In the genomic region with DNA sequence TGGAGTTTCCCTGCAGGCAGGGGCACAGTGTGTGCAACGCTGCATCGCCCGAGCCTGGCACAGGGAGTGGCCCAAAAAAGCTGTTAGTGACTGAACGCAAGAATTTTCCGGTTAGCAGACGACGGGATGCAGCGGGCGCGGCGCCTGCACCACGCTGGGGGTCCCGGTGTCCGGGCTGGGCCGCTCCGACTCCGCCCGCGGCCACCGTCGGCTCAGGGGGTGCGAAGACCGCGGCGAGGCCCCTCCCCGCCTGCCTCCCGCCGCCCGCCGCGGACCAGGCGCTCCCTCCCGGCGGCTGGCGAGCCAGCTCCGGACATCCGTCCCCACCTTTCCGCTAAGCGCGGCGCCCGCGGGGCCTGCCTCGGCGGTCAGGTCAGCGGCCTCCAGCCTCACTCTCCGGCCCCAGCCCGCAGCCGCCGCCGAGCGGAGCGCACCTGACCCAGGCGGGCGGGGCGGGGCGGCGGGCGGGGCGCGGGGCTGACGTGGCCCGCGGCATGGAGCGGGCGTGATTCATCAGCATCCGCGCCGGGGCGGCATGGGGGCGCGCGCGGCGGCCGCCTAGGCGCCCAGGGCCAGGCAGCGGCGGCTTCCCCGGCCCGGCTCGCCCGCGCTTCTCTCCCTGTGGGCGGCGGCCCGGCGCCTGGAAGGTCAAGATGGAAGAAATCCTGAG, we compare ENCODE assay signal across 1 cellular context.
TF ChIP-seq lines count a peak whose summit lies in the region.

A gene with protein sequence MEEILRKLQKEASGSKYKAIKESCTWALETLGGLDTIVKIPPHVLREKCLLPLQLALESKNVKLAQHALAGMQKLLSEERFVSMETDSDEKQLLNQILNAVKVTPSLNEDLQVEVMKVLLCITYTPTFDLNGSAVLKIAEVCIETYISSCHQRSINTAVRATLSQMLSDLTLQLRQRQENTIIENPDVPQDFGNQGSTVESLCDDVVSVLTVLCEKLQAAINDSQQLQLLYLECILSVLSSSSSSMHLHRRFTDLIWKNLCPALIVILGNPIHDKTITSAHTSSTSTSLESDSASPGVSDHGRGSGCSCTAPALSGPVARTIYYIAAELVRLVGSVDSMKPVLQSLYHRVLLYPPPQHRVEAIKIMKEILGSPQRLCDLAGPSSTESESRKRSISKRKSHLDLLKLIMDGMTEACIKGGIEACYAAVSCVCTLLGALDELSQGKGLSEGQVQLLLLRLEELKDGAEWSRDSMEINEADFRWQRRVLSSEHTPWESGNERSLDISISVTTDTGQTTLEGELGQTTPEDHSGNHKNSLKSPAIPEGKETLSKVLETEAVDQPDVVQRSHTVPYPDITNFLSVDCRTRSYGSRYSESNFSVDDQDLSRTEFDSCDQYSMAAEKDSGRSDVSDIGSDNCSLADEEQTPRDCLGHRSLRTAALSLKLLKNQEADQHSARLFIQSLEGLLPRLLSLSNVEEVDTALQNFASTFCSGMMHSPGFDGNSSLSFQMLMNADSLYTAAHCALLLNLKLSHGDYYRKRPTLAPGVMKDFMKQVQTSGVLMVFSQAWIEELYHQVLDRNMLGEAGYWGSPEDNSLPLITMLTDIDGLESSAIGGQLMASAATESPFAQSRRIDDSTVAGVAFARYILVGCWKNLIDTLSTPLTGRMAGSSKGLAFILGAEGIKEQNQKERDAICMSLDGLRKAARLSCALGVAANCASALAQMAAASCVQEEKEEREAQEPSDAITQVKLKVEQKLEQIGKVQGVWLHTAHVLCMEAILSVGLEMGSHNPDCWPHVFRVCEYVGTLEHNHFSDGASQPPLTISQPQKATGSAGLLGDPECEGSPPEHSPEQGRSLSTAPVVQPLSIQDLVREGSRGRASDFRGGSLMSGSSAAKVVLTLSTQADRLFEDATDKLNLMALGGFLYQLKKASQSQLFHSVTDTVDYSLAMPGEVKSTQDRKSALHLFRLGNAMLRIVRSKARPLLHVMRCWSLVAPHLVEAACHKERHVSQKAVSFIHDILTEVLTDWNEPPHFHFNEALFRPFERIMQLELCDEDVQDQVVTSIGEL (N-terminal part only) (plus strand): TSS at position 506 of the 670 bp plus-strand sequence. CDS start 148 bp downstream, at position 654.

TF ChIP-seq in HepG2, 621 proteins besides CTCF, POLR2A, EP300 and RAD21 (continued from another document and continues in another):
- TF ChIP-seq MYNN (CRISPR knock-in tag; IDR thresholded peaks at IDR 0.05; ENCODE audit: low read depth) = no peak
- peak; percentile 72; the same call in 1 of the 2 replicates for TF ChIP-seq SP4 (CRISPR knock-in tag; IDR thresholded peaks at IDR 0.05)
- no peak for TF ChIP-seq CHD2 (IDR thresholded peaks at IDR 0.05; ENCODE audit: low read depth, low read length)
- no peak for TF ChIP-seq KAT8 (CRISPR knock-in tag; IDR thresholded peaks at IDR 0.05)
- peak; percentile 34; the same call in 1 of the 2 replicates for TF ChIP-seq KMT2A (CRISPR knock-in tag; IDR thresholded peaks at IDR 0.05)
- TF ChIP-seq ZFP90 (CRISPR knock-in tag; IDR thresholded peaks at IDR 0.05; ENCODE audit: borderline replicate concordance) = peak; percentile 6; the same call in 1 of the 2 replicates
- no peak for TF ChIP-seq HCFC1 (IDR thresholded peaks at IDR 0.05; ENCODE audit: low read depth, low read length)
- no peak for TF ChIP-seq NCOA1 (CRISPR knock-in tag; IDR thresholded peaks at IDR 0.05)
- TF ChIP-seq ZNF552 (CRISPR knock-in tag; IDR thresholded peaks at IDR 0.05; ENCODE audit: borderline replicate concordance) = no peak
- no peak for TF ChIP-seq NR1H2 (CRISPR knock-in tag; IDR thresholded peaks at IDR 0.05; ENCODE audit: borderline replicate concordance, low read depth)
- no peak for TF ChIP-seq ZNF430 (CRISPR knock-in tag; IDR thresholded peaks at IDR 0.05)
- TF ChIP-seq ZNF264 (CRISPR knock-in tag; IDR thresholded peaks at IDR 0.05) = no peak
- no peak for TF ChIP-seq SOX13 (IDR thresholded peaks at IDR 0.05)
- TF ChIP-seq SOX13 (CRISPR knock-in tag; conservative IDR thresholded peaks at IDR 0.05 in 1 of 2, IDR thresholded peaks at IDR 0.05 in 1 of 2) = no peak
- TF ChIP-seq AGO2 (optimal IDR thresholded peaks at IDR 0.05; ENCODE audit: low read depth, low read length) = no peak
- TF ChIP-seq NR2F2 (IDR thresholded peaks at IDR 0.05; ENCODE audit: borderline replicate concordance, low read depth) = no peak
- no peak for TF ChIP-seq SIX1 (CRISPR knock-in tag; IDR thresholded peaks at IDR 0.05; ENCODE audit: borderline replicate concordance)
- TF ChIP-seq, protein P1, sequence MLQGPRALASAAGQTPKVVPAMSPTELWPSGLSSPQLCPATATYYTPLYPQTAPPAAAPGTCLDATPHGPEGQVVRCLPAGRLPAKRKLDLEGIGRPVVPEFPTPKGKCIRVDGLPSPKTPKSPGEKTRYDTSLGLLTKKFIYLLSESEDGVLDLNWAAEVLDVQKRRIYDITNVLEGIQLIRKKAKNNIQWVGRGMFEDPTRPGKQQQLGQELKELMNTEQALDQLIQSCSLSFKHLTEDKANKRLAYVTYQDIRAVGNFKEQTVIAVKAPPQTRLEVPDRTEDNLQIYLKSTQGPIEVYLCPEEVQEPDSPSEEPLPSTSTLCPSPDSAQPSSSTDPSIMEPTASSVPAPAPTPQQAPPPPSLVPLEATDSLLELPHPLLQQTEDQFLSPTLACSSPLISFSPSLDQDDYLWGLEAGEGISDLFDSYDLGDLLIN (CRISPR knock-in tag; IDR thresholded peaks at IDR 0.05; ENCODE audit: borderline replicate concordance) = 0 out of 2 replicates have a peak, but pooled peaks have one; percentile 57
- TF ChIP-seq TAF15 (IDR thresholded peaks at IDR 0.05; ENCODE audit: low read depth, low read length, poor library complexity, severe bottlenecking) = peak; percentile 36
- TF ChIP-seq ZMYM3 (CRISPR knock-in tag; IDR thresholded peaks at IDR 0.05) = no peak; the same call in 1 of the 2 replicates
- TF ChIP-seq ZNF780A (CRISPR knock-in tag; IDR thresholded peaks at IDR 0.05) = no peak
- TF ChIP-seq MATR3 (CRISPR knock-in tag; IDR thresholded peaks at IDR 0.05) = no peak
- no peak for TF ChIP-seq SMARCE1 (IDR thresholded peaks at IDR 0.05; ENCODE audit: borderline replicate concordance)
- no peak for TF ChIP-seq HMGA1 (CRISPR knock-in tag; conservative IDR thresholded peaks at IDR 0.05)
- no peak for TF ChIP-seq ZNF619 (CRISPR knock-in tag; IDR thresholded peaks at IDR 0.05)
- TF ChIP-seq ZNF260 (CRISPR knock-in tag; IDR thresholded peaks at IDR 0.05; ENCODE audit: borderline replicate concordance, low read depth) = no peak
- TF ChIP-seq, protein P2, sequence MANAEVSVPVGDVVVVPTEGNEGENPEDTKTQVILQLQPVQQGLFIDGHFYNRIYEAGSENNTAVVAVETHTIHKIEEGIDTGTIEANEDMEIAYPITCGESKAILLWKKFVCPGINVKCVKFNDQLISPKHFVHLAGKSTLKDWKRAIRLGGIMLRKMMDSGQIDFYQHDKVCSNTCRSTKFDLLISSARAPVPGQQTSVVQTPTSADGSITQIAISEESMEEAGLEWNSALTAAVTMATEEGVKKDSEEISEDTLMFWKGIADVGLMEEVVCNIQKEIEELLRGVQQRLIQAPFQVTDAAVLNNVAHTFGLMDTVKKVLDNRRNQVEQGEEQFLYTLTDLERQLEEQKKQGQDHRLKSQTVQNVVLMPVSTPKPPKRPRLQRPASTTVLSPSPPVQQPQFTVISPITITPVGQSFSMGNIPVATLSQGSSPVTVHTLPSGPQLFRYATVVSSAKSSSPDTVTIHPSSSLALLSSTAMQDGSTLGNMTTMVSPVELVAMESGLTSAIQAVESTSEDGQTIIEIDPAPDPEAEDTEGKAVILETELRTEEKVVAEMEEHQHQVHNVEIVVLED (CRISPR knock-in tag; IDR thresholded peaks at IDR 0.05; ENCODE audit: borderline replicate concordance) = no peak
- TF ChIP-seq, protein P3, sequence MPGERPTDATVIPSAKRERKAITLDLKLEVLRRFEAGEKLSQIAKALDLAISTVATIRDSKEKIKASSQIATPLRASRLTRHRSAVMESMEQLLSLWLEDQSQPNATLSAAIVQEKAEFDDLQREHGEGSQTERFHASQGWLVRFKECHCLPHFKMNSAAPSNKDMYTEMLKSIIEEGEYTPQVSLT (CRISPR knock-in tag; IDR thresholded peaks at IDR 0.05; ENCODE audit: borderline replicate concordance, low read depth) = no peak; the same call in 1 of the 2 replicates
- no peak for TF ChIP-seq MED8 (CRISPR knock-in tag; IDR thresholded peaks at IDR 0.05; ENCODE audit: insufficient replicate concordance)
- TF ChIP-seq, protein P4, sequence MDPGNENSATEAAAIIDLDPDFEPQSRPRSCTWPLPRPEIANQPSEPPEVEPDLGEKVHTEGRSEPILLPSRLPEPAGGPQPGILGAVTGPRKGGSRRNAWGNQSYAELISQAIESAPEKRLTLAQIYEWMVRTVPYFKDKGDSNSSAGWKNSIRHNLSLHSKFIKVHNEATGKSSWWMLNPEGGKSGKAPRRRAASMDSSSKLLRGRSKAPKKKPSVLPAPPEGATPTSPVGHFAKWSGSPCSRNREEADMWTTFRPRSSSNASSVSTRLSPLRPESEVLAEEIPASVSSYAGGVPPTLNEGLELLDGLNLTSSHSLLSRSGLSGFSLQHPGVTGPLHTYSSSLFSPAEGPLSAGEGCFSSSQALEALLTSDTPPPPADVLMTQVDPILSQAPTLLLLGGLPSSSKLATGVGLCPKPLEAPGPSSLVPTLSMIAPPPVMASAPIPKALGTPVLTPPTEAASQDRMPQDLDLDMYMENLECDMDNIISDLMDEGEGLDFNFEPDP (CRISPR knock-in tag; conservative IDR thresholded peaks at IDR 0.05) = no peak
- no peak for TF ChIP-seq ATF4 (CRISPR knock-in tag; IDR thresholded peaks at IDR 0.05)
- TF ChIP-seq DNMT3B (CRISPR knock-in tag; conservative IDR thresholded peaks at IDR 0.05) = no peak
- no peak for TF ChIP-seq ARNT (IDR thresholded peaks at IDR 0.05)
- peak; percentile 82 for TF ChIP-seq MAX (IDR thresholded peaks at IDR 0.05)
- no peak for TF ChIP-seq KDM4B (CRISPR knock-in tag; IDR thresholded peaks at IDR 0.05)
- no peak; the same call in 1 of the 2 replicates for TF ChIP-seq ERF (CRISPR knock-in tag; IDR thresholded peaks at IDR 0.05)
- TF ChIP-seq, protein P5, sequence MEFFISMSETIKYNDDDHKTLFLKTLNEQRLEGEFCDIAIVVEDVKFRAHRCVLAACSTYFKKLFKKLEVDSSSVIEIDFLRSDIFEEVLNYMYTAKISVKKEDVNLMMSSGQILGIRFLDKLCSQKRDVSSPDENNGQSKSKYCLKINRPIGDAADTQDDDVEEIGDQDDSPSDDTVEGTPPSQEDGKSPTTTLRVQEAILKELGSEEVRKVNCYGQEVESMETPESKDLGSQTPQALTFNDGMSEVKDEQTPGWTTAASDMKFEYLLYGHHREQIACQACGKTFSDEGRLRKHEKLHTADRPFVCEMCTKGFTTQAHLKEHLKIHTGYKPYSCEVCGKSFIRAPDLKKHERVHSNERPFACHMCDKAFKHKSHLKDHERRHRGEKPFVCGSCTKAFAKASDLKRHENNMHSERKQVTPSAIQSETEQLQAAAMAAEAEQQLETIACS (CRISPR knock-in tag; IDR thresholded peaks at IDR 0.05) = no peak
- TF ChIP-seq TSC22D2 (CRISPR knock-in tag; IDR thresholded peaks at IDR 0.05; ENCODE audit: borderline replicate concordance) = no peak
- TF ChIP-seq SOX5 (CRISPR knock-in tag; IDR thresholded peaks at IDR 0.05; ENCODE audit: borderline replicate concordance) = no peak
- no peak for TF ChIP-seq SP1 (IDR thresholded peaks at IDR 0.05)
- TF ChIP-seq SP1 (CRISPR knock-in tag; IDR thresholded peaks at IDR 0.05) = no peak
- TF ChIP-seq SMAD1 (CRISPR knock-in tag; IDR thresholded peaks at IDR 0.05; ENCODE audit: borderline replicate concordance, low read depth) = no peak
- TF ChIP-seq CCAR2 (optimal IDR thresholded peaks at IDR 0.05; ENCODE audit: low read depth, low read length) = no peak
- TF ChIP-seq CHD4 (IDR thresholded peaks at IDR 0.05; ENCODE audit: borderline replicate concordance, low read length) = no peak
- peak; percentile 84; the same call in 1 of the 2 replicates for TF ChIP-seq ZNF556 (CRISPR knock-in tag; IDR thresholded peaks at IDR 0.05; ENCODE audit: borderline replicate concordance)
- TF ChIP-seq U2AF1 (optimal IDR thresholded peaks at IDR 0.05; ENCODE audit: low read depth, low read length) = no peak
- TF ChIP-seq ZNF776 (CRISPR knock-in tag; IDR thresholded peaks at IDR 0.05) = peak; percentile 72; the same call in 1 of the 2 replicates
- TF ChIP-seq, protein P6, sequence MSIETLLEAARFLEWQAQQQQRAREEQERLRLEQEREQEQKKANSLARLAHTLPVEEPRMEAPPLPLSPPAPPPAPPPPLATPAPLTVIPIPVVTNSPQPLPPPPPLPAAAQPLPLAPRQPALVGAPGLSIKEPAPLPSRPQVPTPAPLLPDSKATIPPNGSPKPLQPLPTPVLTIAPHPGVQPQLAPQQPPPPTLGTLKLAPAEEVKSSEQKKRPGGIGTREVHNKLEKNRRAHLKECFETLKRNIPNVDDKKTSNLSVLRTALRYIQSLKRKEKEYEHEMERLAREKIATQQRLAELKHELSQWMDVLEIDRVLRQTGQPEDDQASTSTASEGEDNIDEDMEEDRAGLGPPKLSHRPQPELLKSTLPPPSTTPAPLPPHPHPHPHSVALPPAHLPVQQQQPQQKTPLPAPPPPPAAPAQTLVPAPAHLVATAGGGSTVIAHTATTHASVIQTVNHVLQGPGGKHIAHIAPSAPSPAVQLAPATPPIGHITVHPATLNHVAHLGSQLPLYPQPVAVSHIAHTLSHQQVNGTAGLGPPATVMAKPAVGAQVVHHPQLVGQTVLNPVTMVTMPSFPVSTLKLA (IDR thresholded peaks at IDR 0.05) = no peak
- TF ChIP-seq MXI1 (IDR thresholded peaks at IDR 0.05; ENCODE audit: borderline replicate concordance, low read depth, low read length) = 0 out of 3 replicates have a peak, but pooled peaks have one; percentile 10
- TF ChIP-seq BCLAF1 (IDR thresholded peaks at IDR 0.05) = no peak
